ENCODE assay signal across 24 cellular contexts in genomic region chr3:195453236-195453635, GRCh38.
"Had no signal": no experiment of that assay in that cellular context is flagged by ENCODE, and none has a peak within 500 bp of the region (broad histone marks: within the 10 kb centered on the region; RNA-seq: fewer than 3 reads in every experiment).

No MANE protein-coding gene starts in this region.

- H3K27me3 Mint-ChIP-seq: central memory CD8-positive, alpha-beta T cell had no signal

- H3K27ac Mint-ChIP-seq: activated naive CD4-positive, alpha-beta T cell treated with anti-CD3 and anti-CD28 coated beads for 36 hours; activated T-helper 1 cell treated with anti-CD3 and anti-CD28 coated beads, Interleukin-12 subunit alpha, Interleukin-12 subunit beta, Interleukin-2, Interleukin-4 antibody, amounts not matched to agents 30 ng/mL and 10 ng/mL and 1 ng/mL, durations not matched to agents 14 hours and 24 hours and 36 hours; endodermal cell; mesothelial cell of epicardium; nephron progenitor cell had no signal

- H3K4me3 Mint-ChIP-seq: activated naive CD4-positive, alpha-beta T cell treated with anti-CD3 and anti-CD28 coated beads for 36 hours; activated T-helper 1 cell treated with anti-CD3 and anti-CD28 coated beads, Interleukin-12 subunit alpha, Interleukin-12 subunit beta, Interleukin-2, Interleukin-4 antibody, amounts not matched to agents 30 ng/mL and 10 ng/mL and 1 ng/mL, durations not matched to agents 14 hours and 24 hours and 36 hours; central memory CD8-positive, alpha-beta T cell; endodermal cell; mesothelial cell of epicardium; nephron progenitor cell had no signal

- H3K36me3 Mint-ChIP-seq: mesothelial cell of epicardium had no signal

- H3K9me3 ChIP-seq: ascending aorta, colonic mucosa, left lung, sigmoid colon, spleen, tibial artery had no signal

- H3K9me3 Mint-ChIP-seq: activated T-helper 1 cell treated with anti-CD3 and anti-CD28 coated beads, Interleukin-12 subunit alpha, Interleukin-12 subunit beta, Interleukin-2, Interleukin-4 antibody, amounts not matched to agents 30 ng/mL and 10 ng/mL and 1 ng/mL, durations not matched to agents 14 hours and 24 hours and 36 hours; central memory CD8-positive, alpha-beta T cell had no signal

- H3K27ac ChIP-seq: ascending aorta, colonic mucosa, epithelial cell of prostate, foreskin keratinocyte, left lung, sigmoid colon, spleen, tibial artery, WERI-Rb-1 had no signal

- H3K4me3 ChIP-seq: ascending aorta, colonic mucosa, left lung, sigmoid colon, spleen, tibial artery had no signal

- ATAC-seq: foreskin keratinocyte; left lung; stimulated activated naive CD8-positive, alpha-beta T cell treated with anti-CD3 and anti-CD28 coated beads, Interleukin-15, Interleukin-2, amounts not matched to agents 100 U/mL and 50 U/mL, for 24 hours had no signal

- DNase-seq: activated CD4-positive, alpha-beta T cell treated with anti-CD3 and anti-CD28 coated beads for 4 hours; activated CD8-positive, alpha-beta memory T cell treated with anti-CD3 and anti-CD28 coated beads, Interleukin-2, amount 50 U/mL, for 4 hours; activated naive CD4-positive, alpha-beta T cell treated with anti-CD3 and anti-CD28 coated beads for 36 hours; colonic mucosa; endodermal cell; foreskin keratinocyte; glutamatergic neuron; kidney; left lung; nephron progenitor cell; nucleus accumbens; posterior cingulate gyrus; sigmoid colon; spleen; stimulated activated CD4-positive, alpha-beta T cell treated with anti-CD3 and anti-CD28 coated beads, Interleukin-4, amount 100 ng/mL, for 4 hours; stimulated activated naive CD8-positive, alpha-beta T cell treated with anti-CD3 and anti-CD28 coated beads, Interleukin-15, Interleukin-2, amounts not matched to agents 100 U/mL and 50 U/mL, for 24 hours; substantia nigra; tibial artery had no signal

- H3K4me1 ChIP-seq: ascending aorta, colonic mucosa, foreskin keratinocyte, sigmoid colon, tibial artery had no signal

- H3K27me3 ChIP-seq: ascending aorta, colonic mucosa, foreskin keratinocyte, left lung, sigmoid colon, spleen, tibial artery had no signal

- H3K36me3 ChIP-seq: ascending aorta, colonic mucosa, left lung, sigmoid colon, spleen, tibial artery, WERI-Rb-1 had no signal
